1 cellular context compared by ENCODE assay signal in the genomic region with DNA sequence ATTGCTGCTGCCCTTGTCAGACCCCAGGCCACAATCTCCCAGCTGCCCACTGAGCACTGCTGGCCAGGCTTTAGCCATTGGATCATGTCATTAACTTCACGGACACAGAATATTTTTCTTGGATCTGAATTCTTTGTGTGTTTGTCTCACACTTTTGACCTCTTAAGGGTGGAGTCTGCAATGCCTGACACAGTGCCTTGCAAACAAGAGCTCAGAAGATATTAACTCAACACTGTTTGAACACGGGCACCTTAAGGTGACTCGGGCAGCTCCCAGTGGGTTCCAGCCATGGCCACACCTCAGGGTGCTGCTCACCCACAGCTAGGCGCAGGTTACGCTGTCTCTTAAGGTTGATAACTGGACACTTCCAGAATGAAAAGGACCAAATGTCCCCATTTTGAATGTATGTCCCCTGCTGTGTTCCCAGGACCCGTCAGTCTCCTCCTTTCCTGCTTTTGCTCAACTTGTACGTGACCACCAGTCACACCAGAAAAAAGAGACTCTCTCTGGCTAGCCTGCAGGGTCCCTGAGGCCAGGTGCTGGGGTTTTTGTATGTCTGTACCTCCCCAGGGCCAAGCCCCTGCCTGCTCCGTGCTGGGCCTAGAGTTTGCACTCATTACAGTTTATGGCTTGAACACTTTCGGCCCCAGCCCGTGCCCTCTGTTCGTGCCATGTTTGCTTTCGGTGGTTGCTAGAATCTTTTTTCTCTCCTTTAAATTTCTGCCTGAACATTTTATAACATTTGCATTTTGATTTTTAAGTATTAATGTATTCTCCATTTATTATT.
TF ChIP-seq lines count a peak whose summit lies in the region.

No MANE protein-coding gene starts in this region.

TF ChIP-seq in GM12878, 131 proteins besides CTCF, POLR2A, EP300 and RAD21:
- TF ChIP-seq USF1 (IDR thresholded peaks at IDR 0.05; ENCODE audit: borderline replicate concordance, extremely low read length, insufficient read depth, low read depth, low read length) = no peak
- no peak for TF ChIP-seq NR2F1 (conservative IDR thresholded peaks at IDR 0.05)
- TF ChIP-seq TCF3 (IDR thresholded peaks at IDR 0.05; ENCODE audit: borderline replicate concordance, insufficient read depth, low read depth, low read length) = no peak
- TF ChIP-seq CHD1 (IDR thresholded peaks at IDR 0.05; ENCODE audit: low read depth, low read length) = no peak
- TF ChIP-seq, protein P1, sequence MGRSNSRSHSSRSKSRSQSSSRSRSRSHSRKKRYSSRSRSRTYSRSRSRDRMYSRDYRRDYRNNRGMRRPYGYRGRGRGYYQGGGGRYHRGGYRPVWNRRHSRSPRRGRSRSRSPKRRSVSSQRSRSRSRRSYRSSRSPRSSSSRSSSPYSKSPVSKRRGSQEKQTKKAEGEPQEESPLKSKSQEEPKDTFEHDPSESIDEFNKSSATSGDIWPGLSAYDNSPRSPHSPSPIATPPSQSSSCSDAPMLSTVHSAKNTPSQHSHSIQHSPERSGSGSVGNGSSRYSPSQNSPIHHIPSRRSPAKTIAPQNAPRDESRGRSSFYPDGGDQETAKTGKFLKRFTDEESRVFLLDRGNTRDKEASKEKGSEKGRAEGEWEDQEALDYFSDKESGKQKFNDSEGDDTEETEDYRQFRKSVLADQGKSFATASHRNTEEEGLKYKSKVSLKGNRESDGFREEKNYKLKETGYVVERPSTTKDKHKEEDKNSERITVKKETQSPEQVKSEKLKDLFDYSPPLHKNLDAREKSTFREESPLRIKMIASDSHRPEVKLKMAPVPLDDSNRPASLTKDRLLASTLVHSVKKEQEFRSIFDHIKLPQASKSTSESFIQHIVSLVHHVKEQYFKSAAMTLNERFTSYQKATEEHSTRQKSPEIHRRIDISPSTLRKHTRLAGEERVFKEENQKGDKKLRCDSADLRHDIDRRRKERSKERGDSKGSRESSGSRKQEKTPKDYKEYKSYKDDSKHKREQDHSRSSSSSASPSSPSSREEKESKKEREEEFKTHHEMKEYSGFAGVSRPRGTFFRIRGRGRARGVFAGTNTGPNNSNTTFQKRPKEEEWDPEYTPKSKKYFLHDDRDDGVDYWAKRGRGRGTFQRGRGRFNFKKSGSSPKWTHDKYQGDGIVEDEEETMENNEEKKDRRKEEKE (IDR thresholded peaks at IDR 0.05) = no peak
- no peak for TF ChIP-seq CBFB (IDR thresholded peaks at IDR 0.05; ENCODE audit: low read depth)
- no peak for TF ChIP-seq ZZZ3 (IDR thresholded peaks at IDR 0.05; ENCODE audit: control insufficient read depth, insufficient read length, low read depth)
- no peak for TF ChIP-seq HSF1 (IDR thresholded peaks at IDR 0.05; ENCODE audit: low read depth, low read length)
- no peak for TF ChIP-seq SMC3 (IDR thresholded peaks at IDR 0.05; ENCODE audit: borderline replicate concordance, low read length)
- TF ChIP-seq, protein P2, sequence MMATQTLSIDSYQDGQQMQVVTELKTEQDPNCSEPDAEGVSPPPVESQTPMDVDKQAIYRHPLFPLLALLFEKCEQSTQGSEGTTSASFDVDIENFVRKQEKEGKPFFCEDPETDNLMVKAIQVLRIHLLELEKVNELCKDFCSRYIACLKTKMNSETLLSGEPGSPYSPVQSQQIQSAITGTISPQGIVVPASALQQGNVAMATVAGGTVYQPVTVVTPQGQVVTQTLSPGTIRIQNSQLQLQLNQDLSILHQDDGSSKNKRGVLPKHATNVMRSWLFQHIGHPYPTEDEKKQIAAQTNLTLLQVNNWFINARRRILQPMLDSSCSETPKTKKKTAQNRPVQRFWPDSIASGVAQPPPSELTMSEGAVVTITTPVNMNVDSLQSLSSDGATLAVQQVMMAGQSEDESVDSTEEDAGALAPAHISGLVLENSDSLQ (IDR thresholded peaks at IDR 0.05) = no peak
- TF ChIP-seq, protein P3, sequence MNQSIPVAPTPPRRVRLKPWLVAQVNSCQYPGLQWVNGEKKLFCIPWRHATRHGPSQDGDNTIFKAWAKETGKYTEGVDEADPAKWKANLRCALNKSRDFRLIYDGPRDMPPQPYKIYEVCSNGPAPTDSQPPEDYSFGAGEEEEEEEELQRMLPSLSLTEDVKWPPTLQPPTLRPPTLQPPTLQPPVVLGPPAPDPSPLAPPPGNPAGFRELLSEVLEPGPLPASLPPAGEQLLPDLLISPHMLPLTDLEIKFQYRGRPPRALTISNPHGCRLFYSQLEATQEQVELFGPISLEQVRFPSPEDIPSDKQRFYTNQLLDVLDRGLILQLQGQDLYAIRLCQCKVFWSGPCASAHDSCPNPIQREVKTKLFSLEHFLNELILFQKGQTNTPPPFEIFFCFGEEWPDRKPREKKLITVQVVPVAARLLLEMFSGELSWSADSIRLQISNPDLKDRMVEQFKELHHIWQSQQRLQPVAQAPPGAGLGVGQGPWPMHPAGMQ (IDR thresholded peaks at IDR 0.05; ENCODE audit: borderline replicate concordance) = no peak
- TF ChIP-seq PAX5 (IDR thresholded peaks at IDR 0.05; ENCODE audit: borderline replicate concordance, low read depth, low read length) = no peak
- TF ChIP-seq CBX3 (IDR thresholded peaks at IDR 0.05; ENCODE audit: borderline replicate concordance, low read depth) = no peak
